12 cellular contexts compared by ENCODE assay signal in genomic region chr2:69652206-69652605, GRCh38. TPM values are rescaled to one million over a fixed set of nuclear protein-coding genes. Genes with fewer than 3 reads are reported as not detected.
DNase-seq lines count a peak whose midpoint lies in the region; ATAC-seq, FAIRE-seq and TF ChIP-seq lines count a peak whose summit lies in the region.
"Had no signal": no experiment of that assay in that cellular context is flagged by ENCODE, and none has a peak within 500 bp of the region (broad histone marks: within the 10 kb centered on the region; RNA-seq: fewer than 3 reads in every experiment).

No MANE protein-coding gene starts in this region.

- intact Hi-C loops in lower leg skin (cut with DNase I; ENCODE audit: low total_unique reads) = no loop called here

- no peaks in the 10 kb centered on the region for H3K36me3 ChIP-seq in H7 (replicated peaks; ENCODE audit: control insufficient read depth, insufficient read depth, low read length)

- H3K9me3 Mint-ChIP-seq in HFFc6 (peaks cover 3% of the 10 kb centered on the region; the same call in 1 of the 2 replicates), immature natural killer cell (no peaks in the 10 kb centered on the region)
- H3K9me3 Mint-ChIP-seq in activated T-cell treated with anti-CD3 and anti-CD28 coated beads, Interleukin-2, amount 50 U/mL, for 72 hours = no peaks in the 10 kb centered on the region

- TF ChIP-seq CTCF in AG10803 (conservative IDR thresholded peaks at IDR 0.05; ENCODE audit: low read length) = no peak
- no peak for TF ChIP-seq CTCF in HFFc6 (IDR thresholded peaks at IDR 0.05)
- TF ChIP-seq CTCF in lower leg skin (IDR thresholded peaks at IDR 0.05) = no peak

- H3K27me3 ChIP-seq in H7 (ENCODE audit: control insufficient read depth, insufficient read depth, low read length) = no peaks in the 10 kb centered on the region

- H3K4me3 Mint-ChIP-seq in HFFc6 = peak overlapping the region; percentile 74
- peak overlapping the region; percentile 48 to 69 for H3K4me3 Mint-ChIP-seq in activated T-cell treated with anti-CD3 and anti-CD28 coated beads, Interleukin-2, amount 50 U/mL, for 72 hours
- H3K4me3 Mint-ChIP-seq in immature natural killer cell = peak overlapping the region in 4 of 5 donors; percentile 58 to 72 (median 62)

- H3K27ac Mint-ChIP-seq in HFFc6 = peak overlapping the region; percentile 98
- H3K27ac Mint-ChIP-seq in activated T-cell treated with anti-CD3 and anti-CD28 coated beads, Interleukin-2, amount 50 U/mL, for 72 hours = peak overlapping the region; percentile 19
- H3K27ac Mint-ChIP-seq in immature natural killer cell = peak overlapping the region; percentile 5 to 86 (median 76)

- H3K36me3 Mint-ChIP-seq in HFFc6 (ENCODE audit: low read depth) (peaks cover 6% of the 10 kb centered on the region), immature natural killer cell (no peaks in the 10 kb centered on the region)
- H3K36me3 Mint-ChIP-seq in activated T-cell treated with anti-CD3 and anti-CD28 coated beads, Interleukin-2, amount 50 U/mL, for 72 hours (ENCODE audit: insufficient read depth in 2 of 2) = no peaks in the 10 kb centered on the region

- TF ChIP-seq POLR2A in lower leg skin (IDR thresholded peaks at IDR 0.05) = no peak

- peaks cover 20% of the 10 kb centered on the region for H3K4me1 Mint-ChIP-seq in HFFc6 (ENCODE audit: low read depth)
- peaks cover 60% of the 10 kb centered on the region for H3K4me1 Mint-ChIP-seq in activated T-cell treated with anti-CD3 and anti-CD28 coated beads, Interleukin-2, amount 50 U/mL, for 72 hours (ENCODE audit: low read depth)
- peaks cover 41 to 49% of the 10 kb centered on the region in 2 donors for H3K4me1 Mint-ChIP-seq in immature natural killer cell

- ATAC-seq in activated T-cell treated with anti-CD3 and anti-CD28 coated beads, Interleukin-2, amount 50 U/mL, for 72 hours (replicated peaks in 1 of 2) = peak; percentile 46 to 71
- no peak for ATAC-seq in GM21786 (IDR thresholded peaks at IDR 0.05; ENCODE audit: unreplicated experiment)
- ATAC-seq: sciatic nerve had no signal

- 61 to 63% methylated on average over 7 of the region's 7 CpGs for WGBS in lower leg skin, 2 donors

- DNase-seq in AG10803 (ENCODE audit: low read depth) (peak; percentile 83), HFFc6 (peak; percentile 96), immature natural killer cell (no peak), H7 (no peak), lower leg skin (ENCODE audit: low spot score in 2 of 2) (no peak), frontal cortex (ENCODE audit: low spot score in 2 of 2) (no peak)
- DNase-seq in activated T-cell treated with anti-CD3 and anti-CD28 coated beads, Interleukin-2, amount 50 U/mL, for 72 hours = peak in 1 of 2 donors; percentile 20
- DNase-seq: activated CD8-positive, alpha-beta memory T cell treated with anti-CD3 and anti-CD28 coated beads, Interleukin-2, amount 50 U/mL, for 48 hours; effector CD8-positive, alpha-beta T cell; Right ventricle myocardium superior had no signal

- no peaks in the 10 kb centered on the region; the same call in 1 of the 2 replicates for H3K27me3 Mint-ChIP-seq in HFFc6 (ENCODE audit: insufficient read depth)
- no peaks in the 10 kb centered on the region for H3K27me3 Mint-ChIP-seq in activated T-cell treated with anti-CD3 and anti-CD28 coated beads, Interleukin-2, amount 50 U/mL, for 72 hours (ENCODE audit: low read depth)
- peaks cover 0 to 10% (median 2%) of the 10 kb centered on the region in 3 donors for H3K27me3 Mint-ChIP-seq in immature natural killer cell (ENCODE audit: low read depth in 3 of 3)

- H3K4me3 ChIP-seq in AG10803 (ENCODE audit: low read length) (no peak overlapping the region), H7 (ENCODE audit: insufficient read depth, low read depth, low read length) (no peak overlapping the region), lower leg skin (ENCODE audit: low read depth, poor library complexity, severe bottlenecking) (no peak overlapping the region)

- FAIRE-seq in frontal cortex (lab: Jason Lieb, UNC) = no peak

RNA-seq across cellular contexts. Expression of gene AAK1, which starts 8.7 kb away (rescaled TPM):
- 100 to 1,000 TPM in 5 of 6 experiments, 10 to 100 TPM in 1; 96.6 to 123 (median 108) TPM for total RNA-seq in HFFc6 (2021; fragmentation: NEBNext Ultra II Directional; extraction: Animal tissue kit (Norgen Biotek cat#: 25700))
- total RNA-seq in activated T-cell treated with anti-CD3 and anti-CD28 coated beads, Interleukin-2, amount 50 U/mL, for 72 hours = 100 to 1,000 TPM; 134 to 137 TPM
- 100 to 1,000 TPM in 1 of 3 donors, 10 to 100 TPM in 2; 23.1 to 121 (median 38.2) TPM for polyA plus RNA-seq in immature natural killer cell
- 16.2 and 26.5 TPM in 2 replicates for total RNA-seq in H7 (2014; rRNA removed; shearing (Covaris generic))
- total RNA-seq in lower leg skin (10 to 100 TPM; 15.5 to 28.1 (median 24.4) TPM), frontal cortex (31.4 TPM)

Comparison
In these comparisons a context has a peak if more than half of its experiments do, and no peak if none do; other contexts are left out.
1. DNase-seq: peak in AG10803 (single experiment) and HFFc6 (single experiment); none in immature natural killer cell (0 of 3), H7 (single experiment), lower leg skin (0 of 2) and frontal cortex (0 of 2).
2. H3K27ac Mint-ChIP-seq: peak in every context shown above with its lines; median percentile 98 in HFFc6; 76 in immature natural killer cell; 19 in activated T-cell treated with anti-CD3 and anti-CD28 coated beads, Interleukin-2, amount 50 U/mL, for 72 hours.
3. Peak in every context shown above with its lines, with median percentiles within 50 percentile points of each other: H3K4me3 Mint-ChIP-seq.